ENCODE assay signal across 17 cellular contexts in genomic region chr3:31539275-31539674, GRCh38. TPM values are rescaled to one million over a fixed set of nuclear protein-coding genes. Genes with fewer than 3 reads are reported as not detected.
DNase-seq lines count a peak whose midpoint lies in the region; ATAC-seq and TF ChIP-seq lines count a peak whose summit lies in the region.
"Had no signal": no experiment of that assay in that cellular context is flagged by ENCODE, and none has a peak within 500 bp of the region (broad histone marks: within the 10 kb centered on the region; RNA-seq: fewer than 3 reads in every experiment).

No MANE protein-coding gene starts in this region.

- H3K27ac ChIP-seq in BLaER1 treated with 17β-estradiol and CSF1 and Interleukin-3, amounts not matched to agents 10 nM and 100 nM = peak overlapping the region in 1 of 11 experiments; percentile 1; a peak in 1 of 22 replicates
- H3K27ac ChIP-seq in CD8-positive, alpha-beta T cell (ENCODE audit: low read depth, low read length) = no peak overlapping the region
- H3K27ac ChIP-seq: parathyroid adenoma, SK-N-MC had no signal

- peak overlapping the region; percentile 61 for H3K4me3 Mint-ChIP-seq in CD8-positive, alpha-beta T cell
- peak overlapping the region; percentile 72 for H3K4me3 Mint-ChIP-seq in T-helper 17 cell
- no peak overlapping the region for H3K4me3 Mint-ChIP-seq in activated CD4-positive, alpha-beta memory T cell treated with anti-CD3 and anti-CD28 coated beads, Interleukin-2, amount 10 ng/mL, durations not matched to agents 7 days and 5 days
- H3K4me3 Mint-ChIP-seq: activated CD4-positive, alpha-beta memory T cell treated with anti-CD3 and anti-CD28 coated beads for 36 hours had no signal

- peaks cover 90% of the 10 kb centered on the region for H3K4me1 Mint-ChIP-seq in CD8-positive, alpha-beta T cell (ENCODE audit: low read depth)
- H3K4me1 Mint-ChIP-seq in T-helper 17 cell = peaks cover 48% of the 10 kb centered on the region
- H3K4me1 Mint-ChIP-seq in activated CD4-positive, alpha-beta memory T cell treated with anti-CD3 and anti-CD28 coated beads, Interleukin-2, amount 10 ng/mL, durations not matched to agents 7 days and 5 days = peaks cover 67% of the 10 kb centered on the region

- CTCF ChIA-PET in CD8-positive, alpha-beta T cell (lab: Charles Lee) = interaction anchor here (0.7 kb wide), 1 partner anchor 90 kb away, joined by 3 read pairs; no protein-coding TSS in a partner anchor
- CTCF ChIA-PET in activated CD4-positive, alpha-beta memory T cell treated with anti-CD3 and anti-CD28 coated beads, Interleukin-2, amount 10 ng/mL, durations not matched to agents 7 days and 5 days (lab: Charles Lee) = interaction anchor here (1.0 to 1.3 kb wide), 3 partner anchors 11 to 15 kb away, joined by 3 to 4 read pairs (median 3); no protein-coding TSS in a partner anchor

- H3K4me1 ChIP-seq in BLaER1 treated with 17β-estradiol and CSF1 and Interleukin-3, amounts not matched to agents 10 nM and 100 nM = peaks cover 17 to 87% (median 50%) of the 10 kb centered on the region in 10 experiments
- peaks cover 69% of the 10 kb centered on the region for H3K4me1 ChIP-seq in CD8-positive, alpha-beta T cell (ENCODE audit: insufficient read depth, low read length)
- H3K4me1 ChIP-seq: parathyroid adenoma had no signal

- H3K36me3 ChIP-seq in BLaER1 treated with 17β-estradiol and CSF1 and Interleukin-3, amounts not matched to agents 10 nM and 100 nM = peaks cover 7 to 66% (median 33%) of the 10 kb centered on the region in 11 experiments; a peak in 21 of 22 replicates
- H3K36me3 ChIP-seq in CD8-positive, alpha-beta T cell (ENCODE audit: insufficient read depth, low read length) = no peaks in the 10 kb centered on the region

- TF ChIP-seq CTCF in CD8-positive, alpha-beta T cell (IDR thresholded peaks at IDR 0.05) = no peak

- H3K9ac ChIP-seq in BLaER1 treated with 17β-estradiol and CSF1 and Interleukin-3, amounts not matched to agents 10 nM and 100 nM = no peak overlapping the region
- H3K9ac ChIP-seq: parathyroid adenoma had no signal

- POLR2A ChIA-PET in CD8-positive, alpha-beta T cell (lab: Charles Lee) = interaction anchor here (0.5 kb wide), 1 partner anchor 96 kb away, joined by 3 read pairs; no protein-coding TSS in a partner anchor
- POLR2A ChIA-PET in activated CD4-positive, alpha-beta memory T cell treated with anti-CD3 and anti-CD28 coated beads, Interleukin-2, amount 10 ng/mL, durations not matched to agents 7 days and 5 days (lab: Charles Lee) = interaction anchor here (0.9 to 1.6 kb wide), 4 partner anchors 8 to 315 kb away, joined by 3 to 9 read pairs (median 4); no protein-coding TSS in a partner anchor

- H3K27me3 ChIP-seq in BLaER1 treated with 17β-estradiol and CSF1 and Interleukin-3, amounts not matched to agents 10 nM and 100 nM = no peaks in the 10 kb centered on the region
- no peaks in the 10 kb centered on the region for H3K27me3 ChIP-seq in CD8-positive, alpha-beta T cell (ENCODE audit: insufficient read depth, low read length)

- H4K20me1 ChIP-seq in BLaER1 treated with 17β-estradiol and CSF1 and Interleukin-3, amounts not matched to agents 10 nM and 100 nM = peaks cover 48 to 100% (median 99%) of the 10 kb centered on the region in 11 experiments; a peak in 21 of 22 replicates

- peaks cover 21% of the 10 kb centered on the region for H3K36me3 Mint-ChIP-seq in CD8-positive, alpha-beta T cell
- no peaks in the 10 kb centered on the region for H3K36me3 Mint-ChIP-seq in T-helper 17 cell (ENCODE audit: low read depth)
- H3K36me3 Mint-ChIP-seq in activated CD4-positive, alpha-beta memory T cell treated with anti-CD3 and anti-CD28 coated beads, Interleukin-2, amount 10 ng/mL, durations not matched to agents 7 days and 5 days (ENCODE audit: low read depth) = peaks cover 68% of the 10 kb centered on the region

- intact Hi-C loops in CD8-positive, alpha-beta T cell (cut with DNase I, micrococcal nuclease) = loop anchor here (1.0 to 10.0 kb wide), 6 partner anchors 11 to 1896 kb away; no protein-coding TSS in a partner anchor

- H3K4me3 ChIP-seq in BLaER1 treated with 17β-estradiol and CSF1 and Interleukin-3, amounts not matched to agents 10 nM and 100 nM = peak overlapping the region in 1 of 10 experiments; percentile 12; a peak in 1 of 20 replicates
- no peak overlapping the region for H3K4me3 ChIP-seq in CD8-positive, alpha-beta T cell (ENCODE audit: low read depth, low read length)
- H3K4me3 ChIP-seq: SK-N-MC had no signal

- H3K27me3 Mint-ChIP-seq in CD8-positive, alpha-beta T cell (ENCODE audit: low read depth) = no peaks in the 10 kb centered on the region
- no peaks in the 10 kb centered on the region for H3K27me3 Mint-ChIP-seq in T-helper 17 cell
- H3K27me3 Mint-ChIP-seq in activated CD4-positive, alpha-beta memory T cell treated with anti-CD3 and anti-CD28 coated beads, Interleukin-2, amount 10 ng/mL, durations not matched to agents 7 days and 5 days = no peaks in the 10 kb centered on the region
- H3K27me3 Mint-ChIP-seq: activated CD4-positive, alpha-beta memory T cell treated with anti-CD3 and anti-CD28 coated beads for 36 hours had no signal

- peak overlapping the region in 9 of 11 experiments; percentile 14 to 92 (median 48); a peak in 16 of 22 replicates for H3K4me2 ChIP-seq in BLaER1 treated with 17β-estradiol and CSF1 and Interleukin-3, amounts not matched to agents 10 nM and 100 nM

- H3K9me3 ChIP-seq in BLaER1 treated with 17β-estradiol and CSF1 and Interleukin-3, amounts not matched to agents 10 nM and 100 nM (replicated peaks in 1 of 11) = peaks cover 0 to 25% (median 16%) of the 10 kb centered on the region in 11 experiments; a peak in 13 of 22 replicates
- no peaks in the 10 kb centered on the region for H3K9me3 ChIP-seq in CD8-positive, alpha-beta T cell (ENCODE audit: low read length)
- no peaks in the 10 kb centered on the region for H3K9me3 ChIP-seq in T-helper 17 cell (ENCODE audit: control insufficient read depth, low read length, poor library complexity, severe bottlenecking)

- no peak for ATAC-seq in CD8-positive, alpha-beta T cell
- no peak for ATAC-seq in T-helper 17 cell
- ATAC-seq in left lobe of liver = peak; percentile 48
- ATAC-seq: esophagus mucosa, left ventricle myocardium superior, Panc1 had no signal

- H3K27ac Mint-ChIP-seq in CD8-positive, alpha-beta T cell = peak overlapping the region; percentile 12
- H3K27ac Mint-ChIP-seq in T-helper 17 cell = peak overlapping the region; percentile 70
- no peak overlapping the region for H3K27ac Mint-ChIP-seq in activated CD4-positive, alpha-beta memory T cell treated with anti-CD3 and anti-CD28 coated beads, Interleukin-2, amount 10 ng/mL, durations not matched to agents 7 days and 5 days

- H3K9me3 Mint-ChIP-seq in CD8-positive, alpha-beta T cell = no peaks in the 10 kb centered on the region
- no peaks in the 10 kb centered on the region for H3K9me3 Mint-ChIP-seq in activated CD4-positive, alpha-beta memory T cell treated with anti-CD3 and anti-CD28 coated beads, Interleukin-2, amount 10 ng/mL, durations not matched to agents 7 days and 5 days
- H3K9me3 Mint-ChIP-seq: activated CD4-positive, alpha-beta memory T cell treated with anti-CD3 and anti-CD28 coated beads for 36 hours had no signal

- DNase-seq in CD8-positive, alpha-beta T cell = no peak
- DNase-seq in T-helper 17 cell (no peak), left lobe of liver (ENCODE audit: low spot score) (no peak), islet precursor cell (no peak), DMS79 (lab: John Stamatoyannopoulos, UW) (no peak)
- no peak for DNase-seq in activated CD4-positive, alpha-beta memory T cell treated with anti-CD3 and anti-CD28 coated beads, Interleukin-2, amount 10 ng/mL, durations not matched to agents 7 days and 5 days
- DNase-seq: activated CD4-positive, alpha-beta memory T cell treated with anti-CD3 and anti-CD28 coated beads for 36 hours; amygdala; left ventricle myocardium superior; NCI-H1417; NCI-H2171; stimulated activated CD4-positive, alpha-beta T cell treated with anti-CD3 and anti-CD28 coated beads, Interleukin-4, amount 100 ng/mL, for 24 hours had no signal

RNA-seq across cellular contexts. Expression of gene STT3B, which starts 6.5 kb away (rescaled TPM):
- 10 to 100 TPM; 80.4 to 85.7 TPM for total RNA-seq in CD8-positive, alpha-beta T cell
- 100 to 1,000 TPM; 125 to 151 TPM for total RNA-seq in T-helper 17 cell
- 68.7 TPM for total RNA-seq in left lobe of liver
- 100 to 1,000 TPM; 199 to 201 TPM for total RNA-seq in activated CD4-positive, alpha-beta memory T cell treated with anti-CD3 and anti-CD28 coated beads, Interleukin-2, amount 10 ng/mL, durations not matched to agents 7 days and 5 days
